In the genomic region with DNA sequence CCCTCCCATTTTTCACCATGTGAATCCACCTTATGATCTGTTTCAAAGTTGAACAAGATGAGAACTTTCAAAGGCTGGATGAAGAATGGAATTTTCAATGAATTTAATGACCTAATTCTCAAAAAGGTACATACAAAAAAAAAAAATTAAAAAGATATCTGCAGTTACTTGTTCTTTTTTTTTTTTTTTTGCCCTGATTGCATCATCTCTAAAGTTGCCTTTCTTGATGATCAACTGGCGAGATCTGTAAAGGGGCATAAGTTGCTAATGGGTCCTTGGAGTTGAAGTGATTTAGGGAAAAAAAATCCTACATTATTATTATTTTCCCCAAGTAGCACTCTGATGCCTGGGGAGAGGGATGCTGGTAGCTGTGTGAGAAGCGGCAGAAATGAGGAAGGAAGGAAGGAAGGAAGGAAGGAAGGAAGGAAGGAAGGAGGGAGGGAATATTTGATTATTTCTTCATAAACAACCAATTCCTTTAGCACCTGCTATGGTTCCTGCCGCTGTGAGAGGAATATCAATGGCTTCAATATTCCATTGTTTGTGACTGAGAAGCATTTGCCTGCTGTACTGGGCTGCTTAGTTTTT, we compare ENCODE assay signal across 17 cellular contexts. TPM values are rescaled to one million over a fixed set of nuclear protein-coding genes. Genes with fewer than 3 reads are reported as not detected.
A peak's percentile ranks its signal among the peaks of the same experiment; 100 is the strongest.
DNase-seq lines count a peak whose midpoint lies in the region; ATAC-seq and TF ChIP-seq lines count a peak whose summit lies in the region.
"Had no signal": no experiment of that assay in that cellular context is flagged by ENCODE, and none has a peak within 500 bp of the region (broad histone marks: within the 10 kb centered on the region; RNA-seq: fewer than 3 reads in every experiment).

No MANE protein-coding gene starts in this region.

- no peaks in the 10 kb centered on the region for H3F3A ChIP-seq in Loucy (ENCODE audit: low read depth)

- no peaks in the 10 kb centered on the region for H3K9me2 ChIP-seq in Loucy (replicated peaks; ENCODE audit: low read depth, low read length)

- TF ChIP-seq POLR2A in esophagus squamous epithelium (IDR thresholded peaks at IDR 0.05) (no peak), spleen (IDR thresholded peaks at IDR 0.05) (no peak)

- no peaks in the 10 kb centered on the region for H3K79me2 ChIP-seq in Loucy (ENCODE audit: insufficient read depth, low read length)

- intact Hi-C loops in A673 (cut with micrococcal nuclease; ENCODE audit: unreplicated experiment) (loop anchor here (1.0 to 5.0 kb wide), 7 partner anchors 57 to 1162 kb away; no protein-coding TSS in a partner anchor), esophagus squamous epithelium (cut with DNase I) (no loop called here), spleen (cut with DNase I; ENCODE audit: low total_unique reads) (loop anchor here (10.0 kb wide), 1 partner anchor 1009 kb away; no protein-coding TSS in a partner anchor)

- H3K27me3 ChIP-seq in A673 (replicated peaks; ENCODE audit: insufficient read depth, low read depth, low read length, poor library complexity), result no peaks in the 10 kb centered on the region
- no peaks in the 10 kb centered on the region for H3K27me3 ChIP-seq in Loucy (ENCODE audit: insufficient read depth, low read length, poor library complexity, severe bottlenecking)
- no peaks in the 10 kb centered on the region for H3K27me3 ChIP-seq in esophagus squamous epithelium
- no peaks in the 10 kb centered on the region for H3K27me3 ChIP-seq in rectal smooth muscle tissue (ENCODE audit: control insufficient read depth, insufficient read depth, low read length)
- no peaks in the 10 kb centered on the region for H3K27me3 ChIP-seq in spleen (replicated peaks in 1 of 7)
- H3K27me3 ChIP-seq: heart left ventricle, pancreas, testis had no signal

- peaks cover 68% of the 10 kb centered on the region for H3K4me1 ChIP-seq in A673 (ENCODE audit: insufficient read depth, low read length, poor library complexity, severe bottlenecking)
- peaks cover 43% of the 10 kb centered on the region for H3K4me1 ChIP-seq in Loucy (ENCODE audit: insufficient read depth, low read length, poor library complexity, severe bottlenecking)
- peaks cover 5 to 57% (median 17%) of the 10 kb centered on the region in 3 donors for H3K4me1 ChIP-seq in esophagus squamous epithelium
- peaks cover 20% of the 10 kb centered on the region for H3K4me1 ChIP-seq in rectal smooth muscle tissue (ENCODE audit: control insufficient read depth, insufficient read depth, low read length)
- H3K4me1 ChIP-seq in spleen, result peaks cover 0 to 22% (median 11%) of the 10 kb centered on the region in 6 donors
- H3K4me1 ChIP-seq: testis had no signal

- no peaks in the 10 kb centered on the region for H4K20me1 ChIP-seq in Loucy (ENCODE audit: insufficient read depth, low read length, poor library complexity, severe bottlenecking)

- CTCF ChIA-PET in A673 (lab: Charles Lee), result interaction anchor here (2.4 kb wide), 1 partner anchor 1007 kb away, joined by 20 read pairs; no protein-coding TSS in a partner anchor

- H3K36me3 ChIP-seq in A673 (ENCODE audit: insufficient read depth, low read length, poor library complexity, severe bottlenecking) (no peaks in the 10 kb centered on the region), Loucy (ENCODE audit: insufficient read depth, low read length) (no peaks in the 10 kb centered on the region), esophagus squamous epithelium (no peaks in the 10 kb centered on the region), rectal smooth muscle tissue (ENCODE audit: control insufficient read depth, insufficient read depth, low read length) (no peaks in the 10 kb centered on the region), spleen (no peaks in the 10 kb centered on the region)
- H3K36me3 ChIP-seq: heart left ventricle, pancreas had no signal

- H3K9me3 ChIP-seq in A673 (ENCODE audit: low read depth, low read length, poor library complexity, severe bottlenecking) (no peaks in the 10 kb centered on the region), Loucy (ENCODE audit: insufficient read depth, low read depth, low read length) (no peaks in the 10 kb centered on the region), esophagus squamous epithelium (no peaks in the 10 kb centered on the region), spleen (no peaks in the 10 kb centered on the region)
- H3K9me3 ChIP-seq: heart left ventricle, pancreas, testis had no signal

- peak overlapping the region; percentile 10; the same call in 1 of the 2 replicates for H2AFZ ChIP-seq in Loucy (ENCODE audit: low read length)

- no TSS peak for BruUV-seq in A673 (replicated peaks; lab: Mats Ljungman, UMichigan)

- H3K9ac ChIP-seq in Loucy (ENCODE audit: low read depth, low read length, poor library complexity, severe bottlenecking) (no peak overlapping the region), rectal smooth muscle tissue (ENCODE audit: low read length) (no peak overlapping the region)

- DNase-seq in A673 (ENCODE audit: low spot score) (peak; percentile 95), esophagus squamous epithelium (lab: John Stamatoyannopoulos, UW) (no peak), NCI-H2107 (lab: John Stamatoyannopoulos, UW) (no peak), spleen (no peak)
- DNase-seq: activated CD4-positive, alpha-beta memory T cell treated with anti-CD3 and anti-CD28 coated beads for 36 hours; activated T-cell treated with anti-CD3 and anti-CD28 coated beads, Interleukin-2, amount 50 U/mL, for 24 hours; NCI-H2081 treated with DMSO at 0.1 percent for 48 hours; pancreas had no signal

- no peak for ATAC-seq in GM21737 (IDR thresholded peaks at IDR 0.05; ENCODE audit: unreplicated experiment)
- no peak for ATAC-seq in GM19328 (IDR thresholded peaks at IDR 0.05; ENCODE audit: unreplicated experiment)

- TF ChIP-seq CTCF in A673 (conservative IDR thresholded peaks at IDR 0.05; ENCODE audit: low read depth, low read length) (no peak), Loucy (conservative IDR thresholded peaks at IDR 0.05; ENCODE audit: low read length) (no peak), esophagus squamous epithelium (IDR thresholded peaks at IDR 0.05) (no peak), spleen (IDR thresholded peaks at IDR 0.05 in 8 of 11, conservative IDR thresholded peaks at IDR 0.05 in 3 of 11) (no peak)

- 55 to 56% methylated on average over 3 of the region's 3 CpGs for WGBS in esophagus squamous epithelium, 2 donors
- WGBS in spleen, 5 donors, result 35 to 49% (median 37%) methylated on average over 3 of the region's 3 CpGs

- POLR2A ChIA-PET in A673 (lab: Charles Lee; ENCODE audit: low non-redundant PET), result interaction anchor here (0.7 to 0.9 kb wide), 3 partner anchors 23 to 1012 kb away, joined by 7 to 14 read pairs (median 8); no protein-coding TSS in a partner anchor

- H3K4me2 ChIP-seq in Loucy (ENCODE audit: low read depth, low read length, poor library complexity, severe bottlenecking), result no peak overlapping the region

- H3K27ac ChIP-seq in A673 (ENCODE audit: low read depth, low read length, poor library complexity, severe bottlenecking) (peak overlapping the region; percentile 98), esophagus squamous epithelium (peak overlapping the region; percentile 22 to 77 (median 68)), rectal smooth muscle tissue (ENCODE audit: low read depth, low read length) (peak overlapping the region; percentile 26), spleen (no peak overlapping the region)
- H3K27ac ChIP-seq: pancreas, skin epidermis, testis had no signal

- H3K4me3 ChIP-seq in A673 (ENCODE audit: low read depth, low read length, poor library complexity, severe bottlenecking), result no peak overlapping the region
- no peak overlapping the region for H3K4me3 ChIP-seq in Loucy (ENCODE audit: low read length, poor library complexity, severe bottlenecking)
- no peak overlapping the region for H3K4me3 ChIP-seq in esophagus squamous epithelium
- H3K4me3 ChIP-seq in rectal smooth muscle tissue (ENCODE audit: low read length), result no peak overlapping the region
- no peak overlapping the region for H3K4me3 ChIP-seq in spleen
- H3K4me3 ChIP-seq: heart left ventricle, pancreas, skin epidermis, testis had no signal

RNA-seq across cellular contexts. Expression of a gene that starts 48.8 kb away (rescaled TPM):
- total RNA-seq in A673 (2021) (0.24 TPM in 1 of 2 replicates, not detected in the other), esophagus squamous epithelium (1 to 10 TPM in 1 of 4 donors, under 1 TPM in 2, not detected in 1; 0.13 to 1.3 (median 0.95) TPM), spleen (10 to 100 TPM; 20.6 to 39.2 (median 27.4) TPM)
- 10 to 100 TPM; 11.6 to 17.9 (median 14.6) TPM for polyA plus RNA-seq in spleen
- total RNA-seq: fibroblast of lung, H4 had no signal

Comparison
In these comparisons a context has a peak if more than half of its experiments do, and no peak if none do; other contexts are left out.
1. H3K27ac ChIP-seq: peak in A673 (single experiment), esophagus squamous epithelium (4 of 4) and rectal smooth muscle tissue (single experiment); none in spleen (0 of 8).
2. RNA of a gene that starts 48.8 kb away (total RNA-seq): 20.6 to 39.2 TPM in spleen; 0.13 to 1.3 TPM in esophagus squamous epithelium and 0.24 TPM in A673; every median in the first group is over 4 times any median in the second.